In the genomic region with DNA sequence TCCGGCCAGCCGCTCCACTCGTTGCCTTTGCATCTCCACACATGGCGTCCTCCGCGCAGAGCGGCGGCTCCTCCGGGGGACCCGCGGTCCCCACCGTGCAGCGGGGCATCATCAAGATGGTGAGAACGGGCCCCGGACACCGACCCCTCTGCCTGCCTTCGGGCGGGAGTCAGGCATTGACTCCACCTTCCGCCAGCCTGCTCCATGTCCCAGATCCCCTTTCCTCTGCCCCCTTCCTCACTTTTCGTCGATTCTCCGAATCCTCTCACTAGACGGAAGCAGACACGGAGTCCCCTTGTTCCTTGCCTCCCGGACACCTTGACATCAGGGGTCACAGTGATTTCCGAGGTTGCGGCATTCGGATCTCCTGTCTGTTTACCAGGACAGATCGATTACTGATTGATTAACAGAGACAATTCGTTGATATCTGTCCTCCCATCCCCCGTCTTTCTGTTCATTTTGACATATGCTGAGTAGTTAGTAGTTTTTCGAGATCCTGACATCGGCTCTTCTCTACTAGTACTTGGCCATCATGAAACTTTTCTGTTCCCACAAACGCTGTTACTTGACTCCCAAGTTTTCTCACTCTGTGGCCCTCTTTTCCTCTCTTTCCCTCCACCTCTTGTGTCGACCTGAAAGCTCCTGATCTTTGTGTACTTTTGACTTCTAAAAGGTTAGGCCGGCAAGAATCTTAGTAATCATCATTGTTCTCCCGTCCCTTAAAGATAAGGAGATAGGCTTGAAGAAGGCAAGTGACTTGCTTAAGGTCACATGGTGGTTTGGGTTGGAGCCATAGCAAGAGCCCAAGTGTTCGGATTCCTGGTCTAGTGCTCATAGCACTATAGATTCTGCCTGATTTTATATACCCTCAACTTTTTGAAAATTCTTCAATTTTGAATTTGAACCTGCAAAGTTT, we compare ENCODE assay signal across 1 cellular context.
A peak's percentile ranks its signal among the peaks of the same experiment; 100 is the strongest.
TF ChIP-seq lines count a peak whose summit lies in the region.

No MANE protein-coding gene starts in this region.

TF ChIP-seq in K562, 482 proteins besides CTCF, POLR2A, EP300 and RAD21 (continued from another document and continues in another):
- TF ChIP-seq, protein P1, sequence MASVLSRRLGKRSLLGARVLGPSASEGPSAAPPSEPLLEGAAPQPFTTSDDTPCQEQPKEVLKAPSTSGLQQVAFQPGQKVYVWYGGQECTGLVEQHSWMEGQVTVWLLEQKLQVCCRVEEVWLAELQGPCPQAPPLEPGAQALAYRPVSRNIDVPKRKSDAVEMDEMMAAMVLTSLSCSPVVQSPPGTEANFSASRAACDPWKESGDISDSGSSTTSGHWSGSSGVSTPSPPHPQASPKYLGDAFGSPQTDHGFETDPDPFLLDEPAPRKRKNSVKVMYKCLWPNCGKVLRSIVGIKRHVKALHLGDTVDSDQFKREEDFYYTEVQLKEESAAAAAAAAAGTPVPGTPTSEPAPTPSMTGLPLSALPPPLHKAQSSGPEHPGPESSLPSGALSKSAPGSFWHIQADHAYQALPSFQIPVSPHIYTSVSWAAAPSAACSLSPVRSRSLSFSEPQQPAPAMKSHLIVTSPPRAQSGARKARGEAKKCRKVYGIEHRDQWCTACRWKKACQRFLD (CRISPR knock-in tag; IDR thresholded peaks at IDR 0.05): no peak
- 0 out of 2 replicates have a peak, but pooled peaks have one; percentile 53 for TF ChIP-seq MECOM (CRISPR knock-in tag; IDR thresholded peaks at IDR 0.05)
- TF ChIP-seq ZNF41 (CRISPR knock-in tag; conservative IDR thresholded peaks at IDR 0.05): no peak
- TF ChIP-seq ZNF175 (CRISPR knock-in tag; IDR thresholded peaks at IDR 0.05; ENCODE audit: low read depth): no peak
- TF ChIP-seq, protein P2, sequence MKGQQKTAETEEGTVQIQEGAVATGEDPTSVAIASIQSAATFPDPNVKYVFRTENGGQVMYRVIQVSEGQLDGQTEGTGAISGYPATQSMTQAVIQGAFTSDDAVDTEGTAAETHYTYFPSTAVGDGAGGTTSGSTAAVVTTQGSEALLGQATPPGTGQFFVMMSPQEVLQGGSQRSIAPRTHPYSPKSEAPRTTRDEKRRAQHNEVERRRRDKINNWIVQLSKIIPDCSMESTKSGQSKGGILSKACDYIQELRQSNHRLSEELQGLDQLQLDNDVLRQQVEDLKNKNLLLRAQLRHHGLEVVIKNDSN (CRISPR knock-in tag; IDR thresholded peaks at IDR 0.05): peak; percentile 77
- TF ChIP-seq LCOR (CRISPR knock-in tag; IDR thresholded peaks at IDR 0.05): no peak
- TF ChIP-seq C11orf30 (IDR thresholded peaks at IDR 0.05; ENCODE audit: low read depth): no peak
- no peak for TF ChIP-seq OTX1 (CRISPR knock-in tag; IDR thresholded peaks at IDR 0.05)
- TF ChIP-seq YY1 (IDR thresholded peaks at IDR 0.05; ENCODE audit: borderline replicate concordance in 1 of 3, control insufficient read depth in 1 of 3, extremely low read depth in 1 of 3, insufficient read depth in 3 of 3, insufficient read length in 1 of 3, insufficient replicate concordance in 2 of 3, low read depth in 1 of 3, low read length in 2 of 3): peak in 2 of 3 experiments; percentile 39 to 72
- TF ChIP-seq CREM (IDR thresholded peaks at IDR 0.05; ENCODE audit: low read depth): no peak
- TF ChIP-seq NR4A1 (CRISPR knock-in tag; IDR thresholded peaks at IDR 0.05): no peak
- peak; percentile 63; the same call in 1 of the 2 replicates for TF ChIP-seq NR4A1 (tag; IDR thresholded peaks at IDR 0.05)
- no peak for TF ChIP-seq FOXP4 (CRISPR knock-in tag; IDR thresholded peaks at IDR 0.05; ENCODE audit: borderline replicate concordance)
- TF ChIP-seq ZNF311 (CRISPR knock-in tag; IDR thresholded peaks at IDR 0.05): no peak
- TF ChIP-seq JUN (IDR thresholded peaks at IDR 0.05; ENCODE audit: borderline replicate concordance, low read depth, low read length): no peak
- 0 out of 2 replicates have a peak, but pooled peaks have one; percentile 67 for TF ChIP-seq JUN (CRISPR knock-in tag; IDR thresholded peaks at IDR 0.05; ENCODE audit: borderline replicate concordance)
- TF ChIP-seq, protein P3, sequence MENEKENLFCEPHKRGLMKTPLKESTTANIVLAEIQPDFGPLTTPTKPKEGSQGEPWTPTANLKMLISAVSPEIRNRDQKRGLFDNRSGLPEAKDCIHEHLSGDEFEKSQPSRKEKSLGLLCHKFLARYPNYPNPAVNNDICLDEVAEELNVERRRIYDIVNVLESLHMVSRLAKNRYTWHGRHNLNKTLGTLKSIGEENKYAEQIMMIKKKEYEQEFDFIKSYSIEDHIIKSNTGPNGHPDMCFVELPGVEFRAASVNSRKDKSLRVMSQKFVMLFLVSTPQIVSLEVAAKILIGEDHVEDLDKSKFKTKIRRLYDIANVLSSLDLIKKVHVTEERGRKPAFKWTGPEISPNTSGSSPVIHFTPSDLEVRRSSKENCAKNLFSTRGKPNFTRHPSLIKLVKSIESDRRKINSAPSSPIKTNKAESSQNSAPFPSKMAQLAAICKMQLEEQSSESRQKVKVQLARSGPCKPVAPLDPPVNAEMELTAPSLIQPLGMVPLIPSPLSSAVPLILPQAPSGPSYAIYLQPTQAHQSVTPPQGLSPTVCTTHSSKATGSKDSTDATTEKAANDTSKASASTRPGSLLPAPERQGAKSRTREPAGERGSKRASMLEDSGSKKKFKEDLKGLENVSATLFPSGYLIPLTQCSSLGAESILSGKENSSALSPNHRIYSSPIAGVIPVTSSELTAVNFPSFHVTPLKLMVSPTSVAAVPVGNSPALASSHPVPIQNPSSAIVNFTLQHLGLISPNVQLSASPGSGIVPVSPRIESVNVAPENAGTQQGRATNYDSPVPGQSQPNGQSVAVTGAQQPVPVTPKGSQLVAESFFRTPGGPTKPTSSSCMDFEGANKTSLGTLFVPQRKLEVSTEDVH (IDR thresholded peaks at IDR 0.05; ENCODE audit: low read depth, partially characterized antibody): no peak
- no peak for TF ChIP-seq ZNF253 (CRISPR knock-in tag; conservative IDR thresholded peaks at IDR 0.05)
- TF ChIP-seq, protein P4, sequence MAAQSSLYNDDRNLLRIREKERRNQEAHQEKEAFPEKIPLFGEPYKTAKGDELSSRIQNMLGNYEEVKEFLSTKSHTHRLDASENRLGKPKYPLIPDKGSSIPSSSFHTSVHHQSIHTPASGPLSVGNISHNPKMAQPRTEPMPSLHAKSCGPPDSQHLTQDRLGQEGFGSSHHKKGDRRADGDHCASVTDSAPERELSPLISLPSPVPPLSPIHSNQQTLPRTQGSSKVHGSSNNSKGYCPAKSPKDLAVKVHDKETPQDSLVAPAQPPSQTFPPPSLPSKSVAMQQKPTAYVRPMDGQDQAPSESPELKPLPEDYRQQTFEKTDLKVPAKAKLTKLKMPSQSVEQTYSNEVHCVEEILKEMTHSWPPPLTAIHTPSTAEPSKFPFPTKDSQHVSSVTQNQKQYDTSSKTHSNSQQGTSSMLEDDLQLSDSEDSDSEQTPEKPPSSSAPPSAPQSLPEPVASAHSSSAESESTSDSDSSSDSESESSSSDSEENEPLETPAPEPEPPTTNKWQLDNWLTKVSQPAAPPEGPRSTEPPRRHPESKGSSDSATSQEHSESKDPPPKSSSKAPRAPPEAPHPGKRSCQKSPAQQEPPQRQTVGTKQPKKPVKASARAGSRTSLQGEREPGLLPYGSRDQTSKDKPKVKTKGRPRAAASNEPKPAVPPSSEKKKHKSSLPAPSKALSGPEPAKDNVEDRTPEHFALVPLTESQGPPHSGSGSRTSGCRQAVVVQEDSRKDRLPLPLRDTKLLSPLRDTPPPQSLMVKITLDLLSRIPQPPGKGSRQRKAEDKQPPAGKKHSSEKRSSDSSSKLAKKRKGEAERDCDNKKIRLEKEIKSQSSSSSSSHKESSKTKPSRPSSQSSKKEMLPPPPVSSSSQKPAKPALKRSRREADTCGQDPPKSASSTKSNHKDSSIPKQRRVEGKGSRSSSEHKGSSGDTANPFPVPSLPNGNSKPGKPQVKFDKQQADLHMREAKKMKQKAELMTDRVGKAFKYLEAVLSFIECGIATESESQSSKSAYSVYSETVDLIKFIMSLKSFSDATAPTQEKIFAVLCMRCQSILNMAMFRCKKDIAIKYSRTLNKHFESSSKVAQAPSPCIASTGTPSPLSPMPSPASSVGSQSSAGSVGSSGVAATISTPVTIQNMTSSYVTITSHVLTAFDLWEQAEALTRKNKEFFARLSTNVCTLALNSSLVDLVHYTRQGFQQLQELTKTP (IDR thresholded peaks at IDR 0.05; ENCODE audit: low read depth in 1 of 2, partially characterized antibody in 2 of 2): no peak
- TF ChIP-seq ZNF282 (CRISPR knock-in tag; IDR thresholded peaks at IDR 0.05): no peak
- TF ChIP-seq HDAC6 (IDR thresholded peaks at IDR 0.05; ENCODE audit: low read depth, low read length): no peak
- no peak for TF ChIP-seq ELF1 (tag; IDR thresholded peaks at IDR 0.05)
- no peak for TF ChIP-seq ZHX1 (conservative IDR thresholded peaks at IDR 0.05; ENCODE audit: low read length)
- peak; percentile 41; the same call in 1 of the 2 replicates for TF ChIP-seq ZNF780A (CRISPR knock-in tag; IDR thresholded peaks at IDR 0.05)
- TF ChIP-seq PHB (CRISPR knock-in tag; IDR thresholded peaks at IDR 0.05): no peak
- TF ChIP-seq CEBPB (tag; IDR thresholded peaks at IDR 0.05): no peak
- TF ChIP-seq GABPB2 (CRISPR knock-in tag; conservative IDR thresholded peaks at IDR 0.05): no peak
- TF ChIP-seq GATAD2A (IDR thresholded peaks at IDR 0.05): no peak
- peak; percentile 97; the same call in 1 of the 2 replicates for TF ChIP-seq ZNF511 (CRISPR knock-in tag; IDR thresholded peaks at IDR 0.05)
- TF ChIP-seq SMARCE1 (IDR thresholded peaks at IDR 0.05): peak; percentile 23
- no peak for TF ChIP-seq ZNF174 (CRISPR knock-in tag; IDR thresholded peaks at IDR 0.05)
- TF ChIP-seq, protein P5, sequence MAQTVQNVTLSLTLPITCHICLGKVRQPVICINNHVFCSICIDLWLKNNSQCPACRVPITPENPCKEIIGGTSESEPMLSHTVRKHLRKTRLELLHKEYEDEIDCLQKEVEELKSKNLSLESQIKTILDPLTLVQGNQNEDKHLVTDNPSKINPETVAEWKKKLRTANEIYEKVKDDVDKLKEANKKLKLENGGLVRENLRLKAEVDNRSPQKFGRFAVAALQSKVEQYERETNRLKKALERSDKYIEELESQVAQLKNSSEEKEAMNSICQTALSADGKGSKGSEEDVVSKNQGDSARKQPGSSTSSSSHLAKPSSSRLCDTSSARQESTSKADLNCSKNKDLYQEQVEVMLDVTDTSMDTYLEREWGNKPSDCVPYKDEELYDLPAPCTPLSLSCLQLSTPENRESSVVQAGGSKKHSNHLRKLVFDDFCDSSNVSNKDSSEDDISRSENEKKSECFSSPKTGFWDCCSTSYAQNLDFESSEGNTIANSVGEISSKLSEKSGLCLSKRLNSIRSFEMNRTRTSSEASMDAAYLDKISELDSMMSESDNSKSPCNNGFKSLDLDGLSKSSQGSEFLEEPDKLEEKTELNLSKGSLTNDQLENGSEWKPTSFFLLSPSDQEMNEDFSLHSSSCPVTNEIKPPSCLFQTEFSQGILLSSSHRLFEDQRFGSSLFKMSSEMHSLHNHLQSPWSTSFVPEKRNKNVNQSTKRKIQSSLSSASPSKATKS (CRISPR knock-in tag; IDR thresholded peaks at IDR 0.05): no peak
- no peak for TF ChIP-seq STAT5B (CRISPR knock-in tag; IDR thresholded peaks at IDR 0.05)
- no peak for TF ChIP-seq HDAC3 (IDR thresholded peaks at IDR 0.05; ENCODE audit: borderline replicate concordance, partially characterized antibody)
- TF ChIP-seq KAT8 (IDR thresholded peaks at IDR 0.05; ENCODE audit: low read depth): no peak
- no peak for TF ChIP-seq ZNF445 (CRISPR knock-in tag; IDR thresholded peaks at IDR 0.05; ENCODE audit: low read depth)
- no peak for TF ChIP-seq ZNF347 (CRISPR knock-in tag; IDR thresholded peaks at IDR 0.05; ENCODE audit: low read depth)
- no peak for TF ChIP-seq ELK1 (CRISPR knock-in tag; IDR thresholded peaks at IDR 0.05)
